Comparison of ENCODE assay signal across 24 cellular contexts in genomic region chr10:117615649-117616048, GRCh38.
"Had no signal": no experiment of that assay in that cellular context is flagged by ENCODE, and none has a peak within 500 bp of the region (broad histone marks: within the 10 kb centered on the region; RNA-seq: fewer than 3 reads in every experiment).

No MANE protein-coding gene starts in this region.

- H3K27me3 ChIP-seq: thyroid gland had no signal

- H3K9me3 ChIP-seq: adrenal gland, esophagus muscularis mucosa, left ventricle myocardium inferior, thyroid gland had no signal

- DNase-seq: activated CD4-positive, alpha-beta T cell treated with anti-CD3 and anti-CD28 coated beads, Interleukin-2, amount 50 U/mL, for 1 hour; activated CD4-positive, CD25-positive, alpha-beta regulatory T cell treated with anti-CD3 and anti-CD28 coated beads, Interleukin-2, amount 50 U/mL, for 72 hours; activated gamma-delta T cell treated with Interleukin-2 at 50 U/mL for 16 hours; activated T-cell treated with anti-CD3 and anti-CD28 coated beads for 4 hours; adrenal gland; cerebellar nuclear complex; effector CD8-positive, alpha-beta T cell; immature natural killer cell; kidney glomerular epithelial cell; left ventricle myocardium inferior; mammary epithelial cell; midbrain; stimulated activated naive B cell treated with anti-CD40 and anti-IgM and Interleukin-4, amounts not matched to agents 10 μg/mL and 1 μg/mL and 100 μg/mL, for 72 hours; thyroid gland had no signal

- H3K36me3 ChIP-seq: adrenal gland, esophagus muscularis mucosa, left ventricle myocardium inferior, thyroid gland had no signal

- H3K4me3 ChIP-seq: adrenal gland, esophagus muscularis mucosa, left ventricle myocardium inferior, thyroid gland had no signal

- H3K4me1 Mint-ChIP-seq: immature natural killer cell; neural crest cell; stimulated activated naive B cell treated with anti-CD40 and anti-IgM and Interleukin-4, amounts not matched to agents 10 μg/mL and 1 μg/mL and 100 μg/mL, for 72 hours had no signal

- H3K27ac Mint-ChIP-seq: activated naive CD4-positive, alpha-beta T cell treated with anti-CD3 and anti-CD28 coated beads, Interleukin-2, amount 50 U/mL, for 72 hours; activated T-helper 1 cell treated with anti-CD3 and anti-CD28 coated beads, Interleukin-12 subunit alpha, Interleukin-12 subunit beta, Interleukin-2, Interleukin-4 antibody, amounts not matched to agents 30 ng/mL and 10 ng/mL and 1 ng/mL, durations not matched to agents 14 hours and 24 hours and 36 hours; immature natural killer cell; progenitor cell of endocrine pancreas; stimulated activated naive B cell treated with anti-CD40 and anti-IgM and Interleukin-4, amounts not matched to agents 10 μg/mL and 1 μg/mL and 100 μg/mL, for 72 hours had no signal

- H3K9me3 Mint-ChIP-seq: activated T-helper 1 cell treated with anti-CD3 and anti-CD28 coated beads, Interleukin-12 subunit alpha, Interleukin-12 subunit beta, Interleukin-2, Interleukin-4 antibody, amounts not matched to agents 30 ng/mL and 10 ng/mL and 1 ng/mL, durations not matched to agents 14 hours and 24 hours and 36 hours; immature natural killer cell; neural crest cell; stimulated activated naive B cell treated with anti-CD40 and anti-IgM and Interleukin-4, amounts not matched to agents 10 μg/mL and 1 μg/mL and 100 μg/mL, for 72 hours had no signal

- H3K4me3 Mint-ChIP-seq: activated T-helper 1 cell treated with anti-CD3 and anti-CD28 coated beads, Interleukin-12 subunit alpha, Interleukin-12 subunit beta, Interleukin-2, Interleukin-4 antibody, amounts not matched to agents 30 ng/mL and 10 ng/mL and 1 ng/mL, durations not matched to agents 14 hours and 24 hours and 36 hours; immature natural killer cell; neural crest cell; stimulated activated naive B cell treated with anti-CD40 and anti-IgM and Interleukin-4, amounts not matched to agents 10 μg/mL and 1 μg/mL and 100 μg/mL, for 72 hours had no signal

- FAIRE-seq: astrocyte, bronchial epithelial cell, endothelial cell of umbilical vein, urothelium cell line had no signal

- H3K36me3 Mint-ChIP-seq: activated naive CD4-positive, alpha-beta T cell treated with anti-CD3 and anti-CD28 coated beads, Interleukin-2, amount 50 U/mL, for 72 hours; immature natural killer cell; stimulated activated naive B cell treated with anti-CD40 and anti-IgM and Interleukin-4, amounts not matched to agents 10 μg/mL and 1 μg/mL and 100 μg/mL, for 72 hours had no signal

- H3K4me1 ChIP-seq: adrenal gland, esophagus muscularis mucosa, left ventricle myocardium inferior, thyroid gland had no signal

- H3K27ac ChIP-seq: adrenal gland, esophagus muscularis mucosa, left ventricle myocardium inferior, thyroid gland, VCaP had no signal

- ATAC-seq: activated naive CD4-positive, alpha-beta T cell treated with anti-CD3 and anti-CD28 coated beads, Interleukin-2, amount 50 U/mL, for 72 hours; stimulated activated naive B cell treated with anti-CD40 and anti-IgM and Interleukin-4, amounts not matched to agents 10 μg/mL and 1 μg/mL and 100 μg/mL, for 72 hours had no signal
